In genomic region chr1:224116131-224116530, GRCh38 we compare ENCODE assay signal across 9 cellular contexts. TPM values are rescaled to one million over a fixed set of nuclear protein-coding genes. Genes with fewer than 3 reads are reported as not detected.
DNase-seq lines count a peak whose midpoint lies in the region; ATAC-seq, FAIRE-seq and TF ChIP-seq lines count a peak whose summit lies in the region.
"Had no signal": no experiment of that assay in that cellular context is flagged by ENCODE, and none has a peak within 500 bp of the region (broad histone marks: within the 10 kb centered on the region; RNA-seq: fewer than 3 reads in every experiment).

No MANE protein-coding gene starts in this region.

- no peak overlapping the region for H2AFZ ChIP-seq in K562 (ENCODE audit: low read depth, low read length)

- H3K27me3 ChIP-seq in K562 (ENCODE audit: control insufficient read depth in 2 of 2, insufficient read depth in 2 of 2, low read length in 2 of 2) (no peaks in the 10 kb centered on the region), thyroid gland (no peaks in the 10 kb centered on the region)

- no TSS peak for BruUV-seq in K562 (replicated peaks; lab: Mats Ljungman, UMichigan)

- peak overlapping the region; percentile 43 for H3K4me2 ChIP-seq in K562 (ENCODE audit: insufficient read depth, low read length)

- POLR2A ChIA-PET in K562 (lab: Yijun Ruan, JAX), result interaction anchor here (0.6 to 2.2 kb wide), 10 partner anchors 8 to 440 kb away, joined by 3 to 14 read pairs (median 3); partner anchors contain the start of genes DEGS1 and NVL

- H3K4me1 ChIP-seq in K562 (replicated peaks in 1 of 2; ENCODE audit: control insufficient read depth in 2 of 2, insufficient read depth in 2 of 2, low read length in 2 of 2) (peaks cover 5 to 11% of the 10 kb centered on the region in 2 experiments; a peak in 3 of 5 replicates), kidney (ENCODE audit: control insufficient read depth in 1 of 2, insufficient read depth in 1 of 2, low read depth in 1 of 2, low read length in 2 of 2) (peaks cover 0 to 2% of the 10 kb centered on the region in 2 donors), thyroid gland (peaks cover 15 to 21% of the 10 kb centered on the region in 2 donors)

- H3K27ac ChIP-seq in K562 (ENCODE audit: extremely low read depth, low read depth, low read length) (no peak overlapping the region), kidney (ENCODE audit: low read depth in 2 of 2, low read length in 2 of 2) (peak overlapping the region in 1 of 2 donors; percentile 26), thyroid gland (peak overlapping the region in 1 of 3 donors; percentile 11)

- no peaks in the 10 kb centered on the region; the same call in 1 of the 2 replicates for H3K9me3 ChIP-seq in K562 (replicated peaks; ENCODE audit: control insufficient read depth, insufficient read depth, low read depth, low read length)
- H3K9me3 ChIP-seq in kidney (ENCODE audit: control insufficient read depth in 1 of 2, low read length in 2 of 2), result no peaks in the 10 kb centered on the region
- H3K9me3 ChIP-seq in thyroid gland, result no peaks in the 10 kb centered on the region
- H3K9me3 ChIP-seq: HAP-1 had no signal

- H3K36me3 ChIP-seq in K562 (ENCODE audit: control insufficient read depth, insufficient read depth, low read length), result peaks cover 36% of the 10 kb centered on the region; the same call in 2 of the 3 replicates
- H3K36me3 ChIP-seq in kidney (ENCODE audit: control insufficient read depth in 1 of 2, insufficient read depth in 2 of 2, low read length in 2 of 2), result no peaks in the 10 kb centered on the region
- no peaks in the 10 kb centered on the region for H3K36me3 ChIP-seq in thyroid gland
- H3K36me3 ChIP-seq: HAP-1 had no signal

- H3K9ac ChIP-seq in K562 (ENCODE audit: insufficient read depth in 1 of 2, low read depth in 2 of 2, low read length in 2 of 2), result peak overlapping the region in 1 of 2 experiments; percentile 4; a peak in 1 of 4 replicates
- peak overlapping the region; percentile 27 to 43 for H3K9ac ChIP-seq in kidney (ENCODE audit: low read length in 2 of 2)

- H3K9me1 ChIP-seq in K562 (ENCODE audit: control insufficient read depth, insufficient read depth, low read length), result no peaks in the 10 kb centered on the region

- TF ChIP-seq EP300 in K562 (IDR thresholded peaks at IDR 0.05; ENCODE audit: low read length), result no peak

- TF ChIP-seq CTCF in GM12865 (IDR thresholded peaks at IDR 0.05; ENCODE audit: insufficient read depth, low read depth, low read length, missing control alignments), result no peak
- peak; percentile 26 to 73 (median 55); a peak in 5 of 6 replicates for TF ChIP-seq CTCF in K562 (IDR thresholded peaks at IDR 0.05 in 2 of 3, conservative IDR thresholded peaks at IDR 0.05 in 1 of 3; ENCODE audit: insufficient read depth in 2 of 3, low read depth in 1 of 3, low read length in 3 of 3)
- peak; percentile 30 for TF ChIP-seq CTCF in kidney (IDR thresholded peaks at IDR 0.05; ENCODE audit: borderline replicate concordance, extremely low read depth, insufficient read depth)
- TF ChIP-seq CTCF in thyroid gland (IDR thresholded peaks at IDR 0.05), result peak in 4 of 6 experiments; percentile 30 to 64 (median 56)

- CTCF ChIA-PET in K562 (lab: Yijun Ruan, JAX; ENCODE audit: low intra/inter-chr PET ratio), result interaction anchor here (0.6 to 2.3 kb wide), 6 partner anchors 42 to 807 kb away, joined by 3 to 19 read pairs (median 4); no protein-coding TSS in a partner anchor

- FAIRE-seq in K562 (lab: Jason Lieb, UNC) (peak; percentile 83), kidney (lab: Jason Lieb, UNC) (peak; percentile 94)

- peak; percentile 76 for DNase-seq in ACHN
- peak; percentile 69 for DNase-seq in GM12865 (ENCODE audit: low read depth)
- peak; percentile 47 for DNase-seq in HT1080 (ENCODE audit: low read depth)
- peak; percentile 82 for DNase-seq in NCI-H82 treated with DMSO at 0.1 percent for 48 hours (lab: John Stamatoyannopoulos, UW; ENCODE audit: unreplicated experiment)
- DNase-seq in K562 (ENCODE audit: extremely low read depth in 1 of 4, low spot score in 3 of 4), result peak; percentile 34 to 64 (median 43)
- DNase-seq in kidney, result no peak
- DNase-seq in thyroid gland, result no peak
- DNase-seq in stimulated activated CD4-positive, alpha-beta T cell treated with anti-CD3 and anti-CD28 coated beads, Interleukin-4, amount 100 ng/mL, for 4 hours, result no peak

- 6% methylated on average over 4 of the region's 4 CpGs for WGBS in K562 (ENCODE audit: insufficient coverage, low coverage, missing lambda C conversion rate)
- 9 to 15% methylated on average over 4 of the region's 4 CpGs for WGBS in thyroid gland, 2 donors

- TF ChIP-seq POLR2A in K562 (conservative IDR thresholded peaks at IDR 0.05) (no peak), thyroid gland (IDR thresholded peaks at IDR 0.05) (no peak)

- peak; percentile 49 for ATAC-seq in K562

- intact Hi-C loops in K562 (cut with micrococcal nuclease) (loop anchor here (1.0 to 10.0 kb wide), 6 partner anchors 217 to 736 kb away; no protein-coding TSS in a partner anchor), kidney (cut with DNase I) (no loop called here), thyroid gland (cut with DNase I) (loop anchor here (5.0 to 10.0 kb wide), 2 partner anchors 216 to 339 kb away; partner anchors contain the start of gene NVL)

- H3K79me2 ChIP-seq in K562 (ENCODE audit: control insufficient read depth, insufficient read depth, low read length), result peaks cover 72% of the 10 kb centered on the region

- H4K20me1 ChIP-seq in K562 (replicated peaks; ENCODE audit: control insufficient read depth, insufficient read depth, low read length), result peaks cover 10% of the 10 kb centered on the region; the same call in 1 of the 2 replicates

- in situ Hi-C loops in ACHN (cut with HindIII; ENCODE audit: low pct_ligation_motif_present, low pct_unique_long_range_greater_than_20kb, low sequenced_read_pairs) (no loop called here), K562 (cut with MboI) (loop anchor here (10.0 to 25.0 kb wide), 3 partner anchors 221 to 821 kb away; partner anchors contain the start of genes DNAH14 and NVL)

- TF ChIP-seq RAD21 in K562 (CRISPR knock-in tag; conservative IDR thresholded peaks at IDR 0.05 in 1 of 2, IDR thresholded peaks at IDR 0.05 in 1 of 2), result peak; percentile 86 to 87

- H3K4me3 ChIP-seq in GM12865 (ENCODE audit: low read depth, low read length) (0 out of 2 replicates have a peak overlapping the region, but pooled peaks have one; percentile 9), K562 (peak overlapping the region; percentile 14), kidney (ENCODE audit: low read length in 2 of 2) (peak overlapping the region; percentile 10 to 23), thyroid gland (replicated peaks in 1 of 3) (no peak overlapping the region)

TF ChIP-seq in K562, 482 proteins besides CTCF, POLR2A, EP300 and RAD21 (continues in another document):
- TF ChIP-seq NFRKB (IDR thresholded peaks at IDR 0.05; ENCODE audit: low read depth), result no peak
- peak; percentile 50 for TF ChIP-seq ZNF316 (IDR thresholded peaks at IDR 0.05)
- TF ChIP-seq RFX7 (CRISPR knock-in tag; IDR thresholded peaks at IDR 0.05), result no peak
- TF ChIP-seq ELF2 (CRISPR knock-in tag; IDR thresholded peaks at IDR 0.05), result 0 out of 2 replicates have a peak, but pooled peaks have one; percentile 53
- TF ChIP-seq DEAF1 (CRISPR knock-in tag; IDR thresholded peaks at IDR 0.05), result peak; percentile 68; the same call in 1 of the 2 replicates
- TF ChIP-seq MTA2 (IDR thresholded peaks at IDR 0.05; ENCODE audit: low read depth), result 0 out of 2 replicates have a peak, but pooled peaks have one; percentile 1
- TF ChIP-seq PHF8 (IDR thresholded peaks at IDR 0.05; ENCODE audit: borderline replicate concordance, low read length), result no peak
- TF ChIP-seq DMBX1 (CRISPR knock-in tag; IDR thresholded peaks at IDR 0.05; ENCODE audit: borderline replicate concordance), result no peak
- peak; percentile 47; the same call in 1 of the 2 replicates for TF ChIP-seq ZZZ3 (IDR thresholded peaks at IDR 0.05)
- TF ChIP-seq PURB (CRISPR knock-in tag; IDR thresholded peaks at IDR 0.05; ENCODE audit: low read depth), result no peak
- TF ChIP-seq BMI1 (IDR thresholded peaks at IDR 0.05; ENCODE audit: low read length), result no peak

RNA-seq across cellular contexts. Expression of gene FBXO28, which starts 2.2 kb away (rescaled TPM):
- total RNA-seq in HT1080 (2014; rRNA removed; shearing (Covaris generic)), result 39.2 and 49.7 TPM in 2 replicates
- 24.7 and 31.5 TPM in 2 replicates for polyA plus RNA-seq in HT1080 (2015; cell fraction: cytosol; rRNA removed)
- polyA plus RNA-seq in HT1080 (2015; cell fraction: nucleus; rRNA removed), result 23.8 and 28.0 TPM in 2 replicates
- total RNA-seq in K562 (2011; cell fraction: chromatin; rRNA removed; ENCODE audit: low replicate concordance), result 44.8 and 124 TPM in 2 replicates
- total RNA-seq in K562 (2011; cell fraction: nucleolus; rRNA removed), result 21.3 and 25.9 TPM in 2 replicates
- 42.8 and 45.4 TPM in 2 replicates for total RNA-seq in K562 (2011; cell fraction: nucleoplasm; rRNA removed)
- total RNA-seq in K562 (2014; rRNA removed) (22.0 and 25.3 TPM in 2 replicates), K562 (2014; rRNA removed; fragmentation: Illumina TruSeq; extraction: Trizol) (34.8 and 38.0 TPM in 2 replicates), K562 (2015; rRNA removed; fragmentation: Illumina TruSeq; extraction: Trizol) (26.3 and 29.9 TPM in 2 replicates), K562 (2021) (27.1 and 27.8 TPM in 2 replicates), kidney (31.4 TPM), thyroid gland (10 to 100 TPM; 32.5 to 64.7 (median 35.4) TPM)
- polyA plus RNA-seq in K562 (2011; rRNA removed) (17.0 and 27.4 TPM in 2 replicates), K562 (2014; fragmentation: Illumina TruSeq; extraction: Trizol) (19.6 and 20.5 TPM in 2 replicates), K562 (2014; fragmentation: Nextera tagmentation; extraction: Ambion mirVana) (1 to 10 TPM; 4.1 to 5.8 TPM), K562 (2014; rRNA removed) (17.6 and 19.2 TPM in 2 replicates), kidney (ENCODE audit: insufficient read depth, low read depth, low replicate concordance) (8.8 TPM)
- 7.5 and 8.0 TPM in 2 replicates for polyA plus RNA-seq in K562 (2011; cell fraction: cytosol; rRNA removed)
- 11.4 and 11.8 TPM in 2 replicates for polyA plus RNA-seq in K562 (2011; cell fraction: nucleus; rRNA removed)
- 12.4 and 13.4 TPM in 2 replicates for polyA plus RNA-seq in K562 (2012)
- polyA minus RNA-seq in K562 (2011; rRNA and poly(A)+ RNA removed), result 46.2 and 46.6 TPM in 2 replicates
- 10.0 and 15.1 TPM in 2 replicates for polyA minus RNA-seq in K562 (2011; cell fraction: cytosol; rRNA and poly(A)+ RNA removed)
- 19.7 and 24.2 TPM in 2 replicates for polyA minus RNA-seq in K562 (2011; cell fraction: nucleus; rRNA and poly(A)+ RNA removed)

Comparison
In these comparisons a context has a peak if more than half of its experiments do, and no peak if none do; other contexts are left out.
1. DNase-seq: peak in ACHN (single experiment), GM12865 (single experiment), HT1080 (single experiment), NCI-H82 treated with DMSO at 0.1 percent for 48 hours (single experiment) and K562 (4 of 4); none in kidney (single experiment), thyroid gland (0 of 2) and stimulated activated CD4-positive, alpha-beta T cell treated with anti-CD3 and anti-CD28 coated beads, Interleukin-4, amount 100 ng/mL, for 4 hours (0 of 2).
2. H3K4me3 ChIP-seq: peak in GM12865 (single experiment), K562 (single experiment) and kidney (2 of 2); none in thyroid gland (0 of 3).